ENCODE assay signal across 38 cellular contexts in the genomic region with DNA sequence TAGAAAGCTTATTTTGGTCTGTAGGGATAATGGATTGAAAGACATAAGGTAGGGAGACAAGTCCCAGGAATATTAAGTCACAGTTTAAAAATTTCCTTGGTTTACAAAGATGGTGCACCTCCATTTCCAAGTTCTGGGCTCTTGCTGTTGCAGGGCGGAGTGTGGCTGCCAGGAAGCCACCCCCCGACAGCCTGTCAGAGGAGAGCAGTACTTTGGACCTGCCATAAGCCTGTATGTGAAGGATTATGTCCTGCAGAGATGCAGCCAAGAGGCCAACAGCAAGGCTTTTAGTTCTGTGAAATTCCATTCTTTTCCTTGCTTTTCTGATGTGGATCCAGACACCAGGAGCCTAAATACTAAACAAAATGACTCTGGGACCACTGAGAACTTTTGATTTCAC.
"Had no signal": no experiment of that assay in that cellular context is flagged by ENCODE, and none has a peak within 500 bp of the region (broad histone marks: within the 10 kb centered on the region; RNA-seq: fewer than 3 reads in every experiment).

No MANE protein-coding gene starts in this region.

- DNase-seq: activated CD4-positive, alpha-beta memory T cell treated with anti-CD3 and anti-CD28 coated beads, Interleukin-2, amount 10 ng/mL, durations not matched to agents 7 days and 5 days; activated CD4-positive, alpha-beta T cell treated with anti-CD3 and anti-CD28 coated beads for 1 hour; activated CD4-positive, alpha-beta T cell treated with anti-CD3 and anti-CD28 coated beads for 36 hours; activated CD4-positive, alpha-beta T cell treated with anti-CD3 and anti-CD28 coated beads for 48 hours; activated CD4-positive, alpha-beta T cell treated with anti-CD3 and anti-CD28 coated beads, Interleukin-2, amount 10 ng/mL, durations not matched to agents 7 days and 5 days; activated CD4-positive, alpha-beta T cell treated with anti-CD3 and anti-CD28 coated beads, Interleukin-2, amount 50 U/mL, for 48 hours; activated CD4-positive, CD25-positive, alpha-beta regulatory T cell; activated CD8-positive, alpha-beta memory T cell treated with anti-CD3 and anti-CD28 coated beads for 24 hours; activated CD8-positive, alpha-beta memory T cell treated with anti-CD3 and anti-CD28 coated beads, Interleukin-2, amount 10 ng/mL, durations not matched to agents 7 days and 5 days; activated CD8-positive, alpha-beta memory T cell treated with anti-CD3 and anti-CD28 coated beads, Interleukin-2, amount 50 U/mL, for 48 hours; activated CD8-positive, alpha-beta T cell treated with anti-CD3 and anti-CD28 coated beads, Interleukin-2, amount 10 ng/mL, durations not matched to agents 7 days and 5 days; activated effector memory CD4-positive, alpha-beta T cell treated with Interleukin-2 at 50 U/mL for 16 hours; activated gamma-delta T cell; activated naive CD4-positive, alpha-beta T cell treated with anti-CD3 and anti-CD28 coated beads, Interleukin-2, amount 10 ng/mL, durations not matched to agents 7 days and 5 days; activated naive CD4-positive, alpha-beta T cell treated with Interleukin-2 at 50 U/mL for 16 hours; activated naive CD8-positive, alpha-beta T cell treated with anti-CD3 and anti-CD28 coated beads, Interleukin-2, amount 10 ng/mL, durations not matched to agents 7 days and 5 days; activated naive CD8-positive, alpha-beta T cell treated with anti-CD3 and anti-CD28 coated beads, Interleukin-2, amount 50 U/mL, for 24 hours; activated T-cell treated with anti-CD3 and anti-CD28 coated beads, Interleukin-2, amount 50 U/mL, for 24 hours; activated T-cell treated with anti-CD3 and anti-CD28 coated beads, Interleukin-2, amount 50 U/mL, for 48 hours; amygdala; anterior cingulate cortex; caudate nucleus; T-helper 1 cell; T-helper 2 cell; T-helper 9 cell had no signal

- H3K27me3 Mint-ChIP-seq: activated CD4-positive, alpha-beta memory T cell treated with anti-CD3 and anti-CD28 coated beads, Interleukin-2, amount 10 ng/mL, durations not matched to agents 7 days and 5 days; activated CD4-positive, alpha-beta T cell treated with anti-CD3 and anti-CD28 coated beads for 36 hours; activated CD4-positive, alpha-beta T cell treated with anti-CD3 and anti-CD28 coated beads, Interleukin-2, amount 10 ng/mL, durations not matched to agents 7 days and 5 days; activated CD8-positive, alpha-beta memory T cell treated with anti-CD3 and anti-CD28 coated beads, Interleukin-2, amount 10 ng/mL, durations not matched to agents 7 days and 5 days; activated naive CD4-positive, alpha-beta T cell treated with anti-CD3 and anti-CD28 coated beads, Interleukin-2, amount 10 ng/mL, durations not matched to agents 7 days and 5 days; activated naive CD4-positive, alpha-beta T cell treated with anti-CD3 and anti-CD28 coated beads, Interleukin-2, amount 50 U/mL, for 24 hours; activated naive CD8-positive, alpha-beta T cell; activated naive CD8-positive, alpha-beta T cell treated with anti-CD3 and anti-CD28 coated beads, Interleukin-2, amount 10 ng/mL, durations not matched to agents 7 days and 5 days; activated naive CD8-positive, alpha-beta T cell treated with anti-CD3 and anti-CD28 coated beads, Interleukin-2, amount 50 U/mL, for 24 hours; activated T-cell treated with anti-CD3 and anti-CD28 coated beads, Interleukin-2, amount 50 U/mL, for 24 hours; brain; central memory CD8-positive, alpha-beta T cell had no signal

- H3K27me3 ChIP-seq: ascending aorta, cardiac muscle cell had no signal

- FAIRE-seq: TTC549 had no signal

- H3K4me3 Mint-ChIP-seq: activated CD4-positive, alpha-beta memory T cell treated with anti-CD3 and anti-CD28 coated beads, Interleukin-2, amount 10 ng/mL, durations not matched to agents 7 days and 5 days; activated CD4-positive, alpha-beta T cell treated with anti-CD3 and anti-CD28 coated beads for 36 hours; activated CD4-positive, alpha-beta T cell treated with anti-CD3 and anti-CD28 coated beads, Interleukin-2, amount 10 ng/mL, durations not matched to agents 7 days and 5 days; activated CD8-positive, alpha-beta memory T cell treated with anti-CD3 and anti-CD28 coated beads, Interleukin-2, amount 10 ng/mL, durations not matched to agents 7 days and 5 days; activated CD8-positive, alpha-beta T cell treated with anti-CD3 and anti-CD28 coated beads, Interleukin-2, amount 10 ng/mL, durations not matched to agents 7 days and 5 days; activated naive CD4-positive, alpha-beta T cell treated with anti-CD3 and anti-CD28 coated beads, Interleukin-2, amount 10 ng/mL, durations not matched to agents 7 days and 5 days; activated naive CD4-positive, alpha-beta T cell treated with anti-CD3 and anti-CD28 coated beads, Interleukin-2, amount 50 U/mL, for 24 hours; activated naive CD8-positive, alpha-beta T cell; activated naive CD8-positive, alpha-beta T cell treated with anti-CD3 and anti-CD28 coated beads, Interleukin-2, amount 10 ng/mL, durations not matched to agents 7 days and 5 days; activated naive CD8-positive, alpha-beta T cell treated with anti-CD3 and anti-CD28 coated beads, Interleukin-2, amount 50 U/mL, for 24 hours; activated T-cell treated with anti-CD3 and anti-CD28 coated beads, Interleukin-2, amount 50 U/mL, for 24 hours; brain; central memory CD8-positive, alpha-beta T cell; T-helper 1 cell treated with Interleukin-12 subunit alpha and Interleukin-12 subunit beta and Interleukin-4 antibody, amounts not matched to agents 30 μg/mL and 1 μg/mL, for 36 hours; T-helper 2 cell treated with Interferon-gamma antibody and Interleukin-4, amounts not matched to agents 5 μg/mL and 100 μg/mL, for 36 hours; WTC11 had no signal

- H3K27ac Mint-ChIP-seq: activated CD4-positive, alpha-beta memory T cell treated with anti-CD3 and anti-CD28 coated beads, Interleukin-2, amount 10 ng/mL, durations not matched to agents 7 days and 5 days; activated CD4-positive, alpha-beta T cell treated with anti-CD3 and anti-CD28 coated beads for 36 hours; activated CD4-positive, alpha-beta T cell treated with anti-CD3 and anti-CD28 coated beads, Interleukin-2, amount 10 ng/mL, durations not matched to agents 7 days and 5 days; activated CD8-positive, alpha-beta memory T cell treated with anti-CD3 and anti-CD28 coated beads, Interleukin-2, amount 10 ng/mL, durations not matched to agents 7 days and 5 days; activated CD8-positive, alpha-beta T cell treated with anti-CD3 and anti-CD28 coated beads, Interleukin-2, amount 10 ng/mL, durations not matched to agents 7 days and 5 days; activated naive CD4-positive, alpha-beta T cell treated with anti-CD3 and anti-CD28 coated beads, Interleukin-2, amount 10 ng/mL, durations not matched to agents 7 days and 5 days; activated naive CD4-positive, alpha-beta T cell treated with anti-CD3 and anti-CD28 coated beads, Interleukin-2, amount 50 U/mL, for 24 hours; activated naive CD8-positive, alpha-beta T cell; activated naive CD8-positive, alpha-beta T cell treated with anti-CD3 and anti-CD28 coated beads, Interleukin-2, amount 10 ng/mL, durations not matched to agents 7 days and 5 days; activated naive CD8-positive, alpha-beta T cell treated with anti-CD3 and anti-CD28 coated beads, Interleukin-2, amount 50 U/mL, for 24 hours; activated T-cell treated with anti-CD3 and anti-CD28 coated beads, Interleukin-2, amount 50 U/mL, for 24 hours; activated T-helper 2 cell treated with anti-CD3 and anti-CD28 coated beads, Interferon-gamma antibody, Interleukin-2, Interleukin-4, amounts not matched to agents 10 μg/mL and 5 μg/mL and 100 μg/mL, durations not matched to agents 14 hours and 24 hours and 36 hours; brain; T-helper 1 cell treated with Interleukin-12 subunit alpha and Interleukin-12 subunit beta and Interleukin-4 antibody, amounts not matched to agents 30 μg/mL and 1 μg/mL, for 36 hours; T-helper 2 cell treated with Interferon-gamma antibody and Interleukin-4, amounts not matched to agents 5 μg/mL and 100 μg/mL, for 36 hours; WTC11 had no signal

- H3K4me3 ChIP-seq: ascending aorta, cardiac muscle cell had no signal

- H3K4me1 Mint-ChIP-seq: activated CD4-positive, alpha-beta memory T cell treated with anti-CD3 and anti-CD28 coated beads, Interleukin-2, amount 10 ng/mL, durations not matched to agents 7 days and 5 days; activated CD4-positive, alpha-beta T cell treated with anti-CD3 and anti-CD28 coated beads for 36 hours; activated CD4-positive, alpha-beta T cell treated with anti-CD3 and anti-CD28 coated beads, Interleukin-2, amount 10 ng/mL, durations not matched to agents 7 days and 5 days; activated CD8-positive, alpha-beta memory T cell treated with anti-CD3 and anti-CD28 coated beads, Interleukin-2, amount 10 ng/mL, durations not matched to agents 7 days and 5 days; activated naive CD4-positive, alpha-beta T cell treated with anti-CD3 and anti-CD28 coated beads, Interleukin-2, amount 10 ng/mL, durations not matched to agents 7 days and 5 days; activated naive CD4-positive, alpha-beta T cell treated with anti-CD3 and anti-CD28 coated beads, Interleukin-2, amount 50 U/mL, for 24 hours; activated naive CD8-positive, alpha-beta T cell treated with anti-CD3 and anti-CD28 coated beads, Interleukin-2, amount 50 U/mL, for 24 hours; brain; central memory CD8-positive, alpha-beta T cell; WTC11 had no signal

- ATAC-seq: activated CD4-positive, alpha-beta T cell treated with anti-CD3 and anti-CD28 coated beads for 36 hours; activated CD4-positive, CD25-positive, alpha-beta regulatory T cell treated with anti-CD3 and anti-CD28 coated beads, Interleukin-2, amount 50 U/mL, for 24 hours; activated CD8-positive, alpha-beta memory T cell treated with anti-CD3 and anti-CD28 coated beads, Interleukin-2, amount 10 ng/mL, durations not matched to agents 7 days and 5 days; activated CD8-positive, alpha-beta T cell treated with anti-CD3 and anti-CD28 coated beads, Interleukin-2, amount 10 ng/mL, durations not matched to agents 7 days and 5 days; activated naive CD8-positive, alpha-beta T cell treated with anti-CD3 and anti-CD28 coated beads, Interleukin-2, amount 50 U/mL, for 24 hours; WTC11 had no signal

- H3K4me1 ChIP-seq: ascending aorta had no signal

- H3K27ac ChIP-seq: ascending aorta, cardiac muscle cell, VCaP had no signal
